15 cellular contexts compared by ENCODE assay signal in genomic region chr5:172617817-172618216, GRCh38.
"Had no signal": no experiment of that assay in that cellular context is flagged by ENCODE, and none has a peak within 500 bp of the region (broad histone marks: within the 10 kb centered on the region; RNA-seq: fewer than 3 reads in every experiment).

No MANE protein-coding gene starts in this region.

- H3K27me3 ChIP-seq: ascending aorta, breast epithelium, transverse colon had no signal

- H3K4me3 Mint-ChIP-seq: memory B cell; naive thymus-derived CD8-positive, alpha-beta T cell had no signal

- ATAC-seq: activated CD4-positive, CD25-positive, alpha-beta regulatory T cell treated with anti-CD3 and anti-CD28 coated beads, Interleukin-2, amount 50 U/mL, for 24 hours; left lobe of liver; naive thymus-derived CD8-positive, alpha-beta T cell had no signal

- H3K4me3 ChIP-seq: ascending aorta, SK-N-MC, transverse colon had no signal

- H3K36me3 ChIP-seq: ascending aorta, breast epithelium, transverse colon had no signal

- H3K4me1 ChIP-seq: ascending aorta, breast epithelium had no signal

- DNase-seq: activated CD4-positive, alpha-beta T cell treated with anti-CD3 and anti-CD28 coated beads, Interleukin-2, amount 50 U/mL, for 1 hour; activated naive CD4-positive, alpha-beta T cell; naive thymus-derived CD8-positive, alpha-beta T cell; stimulated activated CD4-positive, alpha-beta T cell treated with anti-CD3 and anti-CD28 coated beads, Interleukin-4, amount 100 ng/mL, for 4 hours; stimulated activated CD8-positive, alpha-beta memory T cell treated with anti-CD3 and anti-CD28 coated beads, Interleukin-4, amount 100 ng/mL, for 48 hours; stimulated activated naive CD4-positive, alpha-beta T cell treated with Interleukin-2 at 50 U/mL for 16 hours; substantia nigra; transverse colon had no signal

- H3K27ac Mint-ChIP-seq: memory B cell; naive thymus-derived CD8-positive, alpha-beta T cell had no signal

- H3K36me3 Mint-ChIP-seq: memory B cell; naive thymus-derived CD8-positive, alpha-beta T cell had no signal

- H3K27me3 Mint-ChIP-seq: naive thymus-derived CD8-positive, alpha-beta T cell had no signal

- H3K27ac ChIP-seq: ascending aorta, epithelial cell of prostate, SK-N-MC had no signal

- H3K4me1 Mint-ChIP-seq: memory B cell had no signal
